In genomic region chr3:102024270-102024904, GRCh38 we compare ENCODE assay signal across 20 cellular contexts.
DNase-seq lines count a peak whose midpoint lies in the region; ATAC-seq and TF ChIP-seq lines count a peak whose summit lies in the region.
"Had no signal": no experiment of that assay in that cellular context is flagged by ENCODE, and none has a peak within 500 bp of the region (broad histone marks: within the 10 kb centered on the region; RNA-seq: fewer than 3 reads in every experiment).

No MANE protein-coding gene starts in this region.

- peaks cover 10% of the 10 kb centered on the region; the same call in 1 of the 2 replicates for H3K9me3 ChIP-seq in DOHH2 (ENCODE audit: control insufficient read depth, insufficient read depth, low read length)
- H3K9me3 ChIP-seq: ascending aorta, lower lobe of right lung, testis had no signal

- 0 out of 2 replicates have a peak overlapping the region, but pooled peaks have one; percentile 38 for H3K4me2 ChIP-seq in DOHH2 (ENCODE audit: low read length)
- H3K4me2 ChIP-seq: KMS-11 had no signal

- ATAC-seq in GM18907 (IDR thresholded peaks at IDR 0.05; ENCODE audit: unreplicated experiment) = peak; percentile 45
- ATAC-seq in HG03097 (IDR thresholded peaks at IDR 0.05; ENCODE audit: low FRiP score, unreplicated experiment) = no peak
- ATAC-seq: lower lobe of right lung, right cardiac atrium had no signal

- H3K27me3 ChIP-seq in DOHH2 (ENCODE audit: control insufficient read depth, low read length) = no peaks in the 10 kb centered on the region
- H3K27me3 ChIP-seq: ascending aorta, testis had no signal

- H4K20me1 ChIP-seq in DOHH2 (ENCODE audit: control insufficient read depth, insufficient read depth, low read depth, low read length) = no peaks in the 10 kb centered on the region

- H3K4me3 Mint-ChIP-seq in T-helper 2 cell treated with Interferon-gamma antibody and Interleukin-4, amounts not matched to agents 5 μg/mL and 100 μg/mL, for 36 hours = no peak overlapping the region
- H3K4me3 Mint-ChIP-seq in glutamatergic neuron (ENCODE audit: unreplicated experiment) = no peak overlapping the region
- no peak overlapping the region for H3K4me3 Mint-ChIP-seq in activated T-helper 2 cell treated with anti-CD3 and anti-CD28 coated beads, Interferon-gamma antibody, Interleukin-2, Interleukin-4, amounts not matched to agents 10 μg/mL and 5 μg/mL and 100 μg/mL, durations not matched to agents 14 hours and 24 hours and 36 hours (ENCODE audit: low read depth)
- H3K4me3 Mint-ChIP-seq in immature natural killer cell = no peak overlapping the region

- peaks cover 7% of the 10 kb centered on the region for H3K27me3 Mint-ChIP-seq in T-helper 2 cell treated with Interferon-gamma antibody and Interleukin-4, amounts not matched to agents 5 μg/mL and 100 μg/mL, for 36 hours (ENCODE audit: low read depth)
- H3K27me3 Mint-ChIP-seq in glutamatergic neuron (ENCODE audit: unreplicated experiment) (no peaks in the 10 kb centered on the region), immature natural killer cell (ENCODE audit: low read depth in 3 of 3) (peaks cover 0 to 13% (median 1%) of the 10 kb centered on the region in 3 donors)
- peaks cover 6% of the 10 kb centered on the region for H3K27me3 Mint-ChIP-seq in activated T-helper 2 cell treated with anti-CD3 and anti-CD28 coated beads, Interferon-gamma antibody, Interleukin-2, Interleukin-4, amounts not matched to agents 10 μg/mL and 5 μg/mL and 100 μg/mL, durations not matched to agents 14 hours and 24 hours and 36 hours (ENCODE audit: low read depth)

- peak; percentile 24 for DNase-seq in T-helper 2 cell treated with Interferon-gamma antibody and Interleukin-4, amounts not matched to agents 5 μg/mL and 100 μg/mL, for 36 hours (ENCODE audit: low spot score)
- DNase-seq in renal cortical epithelial cell (ENCODE audit: low read depth) (peak; percentile 72), glutamatergic neuron (no peak), immature natural killer cell (no peak)
- no peak for DNase-seq in activated T-helper 2 cell treated with anti-CD3 and anti-CD28 coated beads, Interferon-gamma antibody, Interleukin-2, Interleukin-4, amounts not matched to agents 10 μg/mL and 5 μg/mL and 100 μg/mL, durations not matched to agents 14 hours and 24 hours and 36 hours (ENCODE audit: low spot score)
- DNase-seq: activated effector memory CD4-positive, alpha-beta T cell treated with Interleukin-2 at 50 U/mL for 16 hours; AML-193; effector memory CD4-positive, alpha-beta T cell; lower lobe of right lung; NCI-H2081 treated with DMSO at 0.1 percent for 48 hours; NCI-H69; nucleus accumbens; right cardiac atrium; Right ventricle myocardium superior; testis had no signal

- H3K9me2 ChIP-seq in DOHH2 (replicated peaks; ENCODE audit: control insufficient read depth, low read length) = no peaks in the 10 kb centered on the region

- TF ChIP-seq CTCF in DOHH2 (IDR thresholded peaks at IDR 0.05; ENCODE audit: low read depth, low read length, poor library complexity, severe bottlenecking) (no peak), glutamatergic neuron (IDR thresholded peaks at IDR 0.05; ENCODE audit: partially characterized antibody, unreplicated experiment) (no peak)

- no peak overlapping the region for H3K27ac ChIP-seq in DOHH2 (ENCODE audit: low read depth, low read length)
- H3K27ac ChIP-seq: KMS-11, lower lobe of right lung, testis had no signal

- H3F3A ChIP-seq in DOHH2 (ENCODE audit: control insufficient read depth, insufficient read depth) = no peaks in the 10 kb centered on the region; the same call in 1 of the 2 replicates

- peaks cover 7% of the 10 kb centered on the region for H3K4me1 Mint-ChIP-seq in T-helper 2 cell treated with Interferon-gamma antibody and Interleukin-4, amounts not matched to agents 5 μg/mL and 100 μg/mL, for 36 hours (ENCODE audit: low read depth)
- H3K4me1 Mint-ChIP-seq in glutamatergic neuron (ENCODE audit: low read depth, unreplicated experiment) (no peaks in the 10 kb centered on the region), immature natural killer cell (no peaks in the 10 kb centered on the region)
- peaks cover 18% of the 10 kb centered on the region for H3K4me1 Mint-ChIP-seq in activated T-helper 2 cell treated with anti-CD3 and anti-CD28 coated beads, Interferon-gamma antibody, Interleukin-2, Interleukin-4, amounts not matched to agents 10 μg/mL and 5 μg/mL and 100 μg/mL, durations not matched to agents 14 hours and 24 hours and 36 hours (ENCODE audit: low read depth)

- peaks cover 20% of the 10 kb centered on the region for H3K9me3 Mint-ChIP-seq in T-helper 2 cell treated with Interferon-gamma antibody and Interleukin-4, amounts not matched to agents 5 μg/mL and 100 μg/mL, for 36 hours
- H3K9me3 Mint-ChIP-seq in glutamatergic neuron (ENCODE audit: unreplicated experiment) = no peaks in the 10 kb centered on the region
- peaks cover 4% of the 10 kb centered on the region for H3K9me3 Mint-ChIP-seq in activated T-helper 2 cell treated with anti-CD3 and anti-CD28 coated beads, Interferon-gamma antibody, Interleukin-2, Interleukin-4, amounts not matched to agents 10 μg/mL and 5 μg/mL and 100 μg/mL, durations not matched to agents 14 hours and 24 hours and 36 hours
- H3K9me3 Mint-ChIP-seq in immature natural killer cell = no peaks in the 10 kb centered on the region

- no peaks in the 10 kb centered on the region for H3K36me3 ChIP-seq in DOHH2 (ENCODE audit: control insufficient read depth, low read length)
- H3K36me3 ChIP-seq: ascending aorta, lower lobe of right lung had no signal

- H3K36me3 Mint-ChIP-seq in T-helper 2 cell treated with Interferon-gamma antibody and Interleukin-4, amounts not matched to agents 5 μg/mL and 100 μg/mL, for 36 hours (ENCODE audit: low read depth) = peaks cover 6% of the 10 kb centered on the region
- no peaks in the 10 kb centered on the region for H3K36me3 Mint-ChIP-seq in glutamatergic neuron (ENCODE audit: unreplicated experiment)
- peaks cover 2% of the 10 kb centered on the region for H3K36me3 Mint-ChIP-seq in activated T-helper 2 cell treated with anti-CD3 and anti-CD28 coated beads, Interferon-gamma antibody, Interleukin-2, Interleukin-4, amounts not matched to agents 10 μg/mL and 5 μg/mL and 100 μg/mL, durations not matched to agents 14 hours and 24 hours and 36 hours (ENCODE audit: low read depth)
- no peaks in the 10 kb centered on the region for H3K36me3 Mint-ChIP-seq in immature natural killer cell

- intact Hi-C loops in activated T-helper 2 cell treated with anti-CD3 and anti-CD28 coated beads, Interferon-gamma antibody, Interleukin-2, Interleukin-4, amounts not matched to agents 10 μg/mL and 5 μg/mL and 100 μg/mL, durations not matched to agents 14 hours and 24 hours and 36 hours (cut with micrococcal nuclease) = loop anchor here (1.0 kb wide), 1 partner anchor 174 kb away; no protein-coding TSS in a partner anchor

- H3K79me2 ChIP-seq in DOHH2 (ENCODE audit: control insufficient read depth, low read length) = no peaks in the 10 kb centered on the region

- H3K4me3 ChIP-seq in DOHH2 (ENCODE audit: low read length) = no peak overlapping the region
- H3K4me3 ChIP-seq: ascending aorta, lower lobe of right lung, testis had no signal

- H3K27ac Mint-ChIP-seq in T-helper 2 cell treated with Interferon-gamma antibody and Interleukin-4, amounts not matched to agents 5 μg/mL and 100 μg/mL, for 36 hours = no peak overlapping the region
- no peak overlapping the region for H3K27ac Mint-ChIP-seq in glutamatergic neuron (ENCODE audit: unreplicated experiment)
- H3K27ac Mint-ChIP-seq in activated T-helper 2 cell treated with anti-CD3 and anti-CD28 coated beads, Interferon-gamma antibody, Interleukin-2, Interleukin-4, amounts not matched to agents 10 μg/mL and 5 μg/mL and 100 μg/mL, durations not matched to agents 14 hours and 24 hours and 36 hours = no peak overlapping the region
- no peak overlapping the region for H3K27ac Mint-ChIP-seq in immature natural killer cell

- peaks cover 42% of the 10 kb centered on the region for H3K4me1 ChIP-seq in DOHH2 (ENCODE audit: control insufficient read depth, low read length)
- H3K4me1 ChIP-seq: testis had no signal

Comparison
In these comparisons a context has a peak if more than half of its experiments do, and no peak if none do; other contexts are left out.
1. DNase-seq: peak in T-helper 2 cell treated with Interferon-gamma antibody and Interleukin-4, amounts not matched to agents 5 μg/mL and 100 μg/mL, for 36 hours (single experiment) and renal cortical epithelial cell (single experiment); none in glutamatergic neuron (single experiment), activated T-helper 2 cell treated with anti-CD3 and anti-CD28 coated beads, Interferon-gamma antibody, Interleukin-2, Interleukin-4, amounts not matched to agents 10 μg/mL and 5 μg/mL and 100 μg/mL, durations not matched to agents 14 hours and 24 hours and 36 hours (single experiment) and immature natural killer cell (0 of 3).